18 cellular contexts compared by ENCODE assay signal in the genomic region with DNA sequence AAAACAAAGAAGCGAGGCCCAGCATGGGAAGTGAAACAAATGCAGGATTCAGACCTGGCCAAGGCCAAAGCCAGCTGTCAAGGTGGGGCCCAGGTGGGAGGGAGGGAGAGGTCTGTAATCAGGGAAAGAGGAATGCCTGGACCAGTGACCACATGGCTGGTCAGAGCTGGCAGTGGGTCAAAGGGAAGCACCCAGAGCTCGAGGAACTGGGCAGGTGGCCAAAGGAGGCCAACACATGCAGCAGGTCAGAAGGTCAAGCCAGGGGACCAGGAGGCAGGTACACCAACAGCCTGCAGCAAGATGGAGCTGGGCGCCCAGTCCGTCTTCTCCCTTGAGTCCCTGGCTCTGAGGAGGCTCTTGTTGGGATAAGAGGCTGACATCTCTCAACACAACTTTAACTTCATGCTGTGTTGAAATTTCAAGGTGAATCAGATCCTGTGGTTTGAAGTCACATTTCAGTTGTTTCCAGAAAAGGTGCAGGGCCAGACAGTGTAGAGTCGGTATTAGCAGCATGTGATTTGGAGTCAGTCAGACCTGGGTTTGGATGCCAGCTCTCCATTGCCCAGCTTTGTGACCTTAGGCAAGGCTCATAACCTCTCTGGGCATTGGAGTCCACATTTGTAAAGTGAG. TPM values are rescaled to one million over a fixed set of nuclear protein-coding genes. Genes with fewer than 3 reads are reported as not detected.
A peak's percentile ranks its signal among the peaks of the same experiment; 100 is the strongest.
DNase-seq lines count a peak whose midpoint lies in the region; ATAC-seq, FAIRE-seq and TF ChIP-seq lines count a peak whose summit lies in the region.
"Had no signal": no experiment of that assay in that cellular context is flagged by ENCODE, and none has a peak within 500 bp of the region (broad histone marks: within the 10 kb centered on the region; RNA-seq: fewer than 3 reads in every experiment).

No MANE protein-coding gene starts in this region.

- H3K4me1 ChIP-seq in kidney (ENCODE audit: control insufficient read depth in 1 of 2, insufficient read depth in 1 of 2, low read depth in 1 of 2, low read length in 2 of 2) (peaks cover 12 to 17% of the 10 kb centered on the region in 2 donors), transverse colon (peaks cover 0 to 18% (median 5%) of the 10 kb centered on the region in 4 donors)
- H3K4me1 ChIP-seq: upper lobe of left lung had no signal

- TF ChIP-seq CTCF in kidney (IDR thresholded peaks at IDR 0.05; ENCODE audit: borderline replicate concordance, extremely low read depth, insufficient read depth) (no peak), transverse colon (IDR thresholded peaks at IDR 0.05) (no peak)

- no peaks in the 10 kb centered on the region for H3K27me3 Mint-ChIP-seq in activated T-cell treated with anti-CD3 and anti-CD28 coated beads, Interleukin-2, amount 50 U/mL, for 24 hours
- H3K27me3 Mint-ChIP-seq in activated T-cell treated with anti-CD3 and anti-CD28 coated beads, Interleukin-2, amount 50 U/mL, for 4 hours (ENCODE audit: low read depth) = no peaks in the 10 kb centered on the region
- no peaks in the 10 kb centered on the region for H3K27me3 Mint-ChIP-seq in T-helper 17 cell
- H3K27me3 Mint-ChIP-seq: activated naive CD4-positive, alpha-beta T cell treated with anti-CD3 and anti-CD28 coated beads, Interleukin-2, amount 50 U/mL, for 24 hours; brain; stimulated activated memory B cell treated with anti-CD40 and anti-IgM and Interleukin-4, amounts not matched to agents 10 μg/mL and 1 μg/mL and 100 μg/mL, for 72 hours had no signal

- no peak for TF ChIP-seq EP300 in transverse colon (IDR thresholded peaks at IDR 0.05; ENCODE audit: low read depth)

- H3K36me3 Mint-ChIP-seq in activated T-cell treated with anti-CD3 and anti-CD28 coated beads, Interleukin-2, amount 50 U/mL, for 24 hours (ENCODE audit: low read depth) = peaks cover 86% of the 10 kb centered on the region
- peaks cover 42% of the 10 kb centered on the region for H3K36me3 Mint-ChIP-seq in activated T-cell treated with anti-CD3 and anti-CD28 coated beads, Interleukin-2, amount 50 U/mL, for 4 hours (ENCODE audit: insufficient read depth)
- H3K36me3 Mint-ChIP-seq in T-helper 17 cell (ENCODE audit: low read depth) = peaks cover 10% of the 10 kb centered on the region

- intact Hi-C loops in kidney (cut with DNase I) (no loop called here), transverse colon (cut with DNase I; ENCODE audit: low total_unique reads) (no loop called here)

- no peak overlapping the region for H3K4me3 Mint-ChIP-seq in activated T-cell treated with anti-CD3 and anti-CD28 coated beads, Interleukin-2, amount 50 U/mL, for 24 hours
- H3K4me3 Mint-ChIP-seq in activated T-cell treated with anti-CD3 and anti-CD28 coated beads, Interleukin-2, amount 50 U/mL, for 4 hours = no peak overlapping the region
- no peak overlapping the region for H3K4me3 Mint-ChIP-seq in T-helper 17 cell
- H3K4me3 Mint-ChIP-seq: activated naive CD4-positive, alpha-beta T cell treated with anti-CD3 and anti-CD28 coated beads, Interleukin-2, amount 50 U/mL, for 24 hours; brain; stimulated activated memory B cell treated with anti-CD40 and anti-IgM and Interleukin-4, amounts not matched to agents 10 μg/mL and 1 μg/mL and 100 μg/mL, for 72 hours had no signal

- no peaks in the 10 kb centered on the region for H3K9me3 Mint-ChIP-seq in activated T-cell treated with anti-CD3 and anti-CD28 coated beads, Interleukin-2, amount 50 U/mL, for 24 hours
- no peaks in the 10 kb centered on the region for H3K9me3 Mint-ChIP-seq in activated T-cell treated with anti-CD3 and anti-CD28 coated beads, Interleukin-2, amount 50 U/mL, for 4 hours
- H3K9me3 Mint-ChIP-seq: activated naive CD4-positive, alpha-beta T cell treated with anti-CD3 and anti-CD28 coated beads, Interleukin-2, amount 50 U/mL, for 24 hours; brain; stimulated activated memory B cell treated with anti-CD40 and anti-IgM and Interleukin-4, amounts not matched to agents 10 μg/mL and 1 μg/mL and 100 μg/mL, for 72 hours had no signal

- no peak overlapping the region for H3K9ac ChIP-seq in kidney (ENCODE audit: low read length in 2 of 2)

- H3K27me3 ChIP-seq in transverse colon = no peaks in the 10 kb centered on the region
- H3K27me3 ChIP-seq: upper lobe of left lung had no signal

- peaks cover 3% of the 10 kb centered on the region for H3K4me1 Mint-ChIP-seq in activated T-cell treated with anti-CD3 and anti-CD28 coated beads, Interleukin-2, amount 50 U/mL, for 24 hours (ENCODE audit: low read depth)
- no peaks in the 10 kb centered on the region for H3K4me1 Mint-ChIP-seq in activated T-cell treated with anti-CD3 and anti-CD28 coated beads, Interleukin-2, amount 50 U/mL, for 4 hours (ENCODE audit: low read depth)
- peaks cover 7% of the 10 kb centered on the region for H3K4me1 Mint-ChIP-seq in T-helper 17 cell
- H3K4me1 Mint-ChIP-seq: brain; stimulated activated memory B cell treated with anti-CD40 and anti-IgM and Interleukin-4, amounts not matched to agents 10 μg/mL and 1 μg/mL and 100 μg/mL, for 72 hours had no signal

- H3K9me3 ChIP-seq in T-helper 17 cell (ENCODE audit: control insufficient read depth, low read length, poor library complexity, severe bottlenecking) (no peaks in the 10 kb centered on the region), kidney (ENCODE audit: control insufficient read depth in 1 of 2, low read length in 2 of 2) (no peaks in the 10 kb centered on the region), transverse colon (no peaks in the 10 kb centered on the region)
- H3K9me3 ChIP-seq: upper lobe of left lung had no signal

- ATAC-seq in activated T-cell treated with anti-CD3 and anti-CD28 coated beads, Interleukin-2, amount 50 U/mL, for 4 hours = no peak
- ATAC-seq in T-helper 17 cell (no peak), GM18498 (IDR thresholded peaks at IDR 0.05; ENCODE audit: unreplicated experiment) (no peak)
- ATAC-seq: left cardiac atrium; stimulated activated memory B cell treated with anti-CD40 and anti-IgM and Interleukin-4, amounts not matched to agents 10 μg/mL and 1 μg/mL and 100 μg/mL, for 72 hours had no signal

- no peak overlapping the region for H3K4me3 ChIP-seq in kidney (ENCODE audit: low read length in 2 of 2)
- H3K4me3 ChIP-seq in transverse colon = no peak overlapping the region
- H3K4me3 ChIP-seq: upper lobe of left lung had no signal

- H3K27ac Mint-ChIP-seq in activated T-cell treated with anti-CD3 and anti-CD28 coated beads, Interleukin-2, amount 50 U/mL, for 24 hours = peak overlapping the region; percentile 13
- H3K27ac Mint-ChIP-seq in T-helper 17 cell = peak overlapping the region; percentile 70
- H3K27ac Mint-ChIP-seq: brain; stimulated activated memory B cell treated with anti-CD40 and anti-IgM and Interleukin-4, amounts not matched to agents 10 μg/mL and 1 μg/mL and 100 μg/mL, for 72 hours had no signal

- TF ChIP-seq POLR2A in transverse colon (IDR thresholded peaks at IDR 0.05) = no peak

- H3K36me3 ChIP-seq in kidney (ENCODE audit: control insufficient read depth in 1 of 2, insufficient read depth in 2 of 2, low read length in 2 of 2) (peaks cover 29 to 45% of the 10 kb centered on the region in 2 donors), transverse colon (peaks cover 0 to 44% (median 15%) of the 10 kb centered on the region in 4 donors)

- FAIRE-seq in kidney (lab: Jason Lieb, UNC) = no peak

- H3K27ac ChIP-seq in kidney (ENCODE audit: low read depth in 2 of 2, low read length in 2 of 2) (no peak overlapping the region), transverse colon (no peak overlapping the region)
- H3K27ac ChIP-seq: C4-2B, upper lobe of left lung had no signal

- no peak for DNase-seq in activated T-cell treated with anti-CD3 and anti-CD28 coated beads, Interleukin-2, amount 50 U/mL, for 24 hours
- no peak for DNase-seq in activated T-cell treated with anti-CD3 and anti-CD28 coated beads, Interleukin-2, amount 50 U/mL, for 4 hours
- DNase-seq in T-helper 17 cell (no peak), kidney (peak; percentile 88), transverse colon (peak; percentile 39), midbrain (lab: John Stamatoyannopoulos, UW) (no peak), activated gamma-delta T cell treated with Interleukin-2 at 50 U/mL for 16 hours (no peak)
- DNase-seq: activated CD4-positive, alpha-beta T cell treated with anti-CD3 and anti-CD28 coated beads for 4 hours; IMR-90; left cardiac atrium; NCI-H1105 treated with DMSO at 0.1 percent for 48 hours; NCI-H2171 treated with DMSO at 0.1 percent for 48 hours; upper lobe of left lung had no signal

- in situ Hi-C loops in transverse colon (cut with MboI; ENCODE audit: low pct_ligation_motif_present in 1 of 4, low pct_unique_long_range_greater_than_20kb in 1 of 4, low sequenced_read_pairs in 3 of 4) = loop anchor here in 1 of 4 donors (25.0 kb wide), 1 partner anchor 111 kb away; no protein-coding TSS in a partner anchor

- WGBS in transverse colon (ENCODE audit: low coverage in 1 of 2), 2 donors = 79 to 100% methylated on average over 1 to 5 of the region's 5 CpGs

RNA-seq across cellular contexts. Expression of a gene that starts 17.2 kb away (rescaled TPM):
- 10 to 100 TPM; 12.4 to 14.7 (median 13.0) TPM for total RNA-seq in activated T-cell treated with anti-CD3 and anti-CD28 coated beads, Interleukin-2, amount 50 U/mL, for 4 hours
- total RNA-seq in T-helper 17 cell (1 to 10 TPM; 8.8 to 9.0 TPM), kidney (9.1 TPM), transverse colon (10 to 100 TPM in 3 of 4 donors, 1 to 10 TPM in 1; 9.1 to 16.8 (median 14.8) TPM)
- 4.3 TPM for polyA plus RNA-seq in kidney (ENCODE audit: insufficient read depth, low read depth, low replicate concordance)

RNA-seq across cellular contexts. Expression of a gene that starts 33.5 kb away (rescaled TPM):
- total RNA-seq in activated T-cell treated with anti-CD3 and anti-CD28 coated beads, Interleukin-2, amount 50 U/mL, for 4 hours = 1 to 10 TPM; 1.3 to 3.4 (median 1.9) TPM
- not detected for total RNA-seq in T-helper 17 cell
- total RNA-seq in kidney = 50.3 TPM
- polyA plus RNA-seq in kidney (ENCODE audit: insufficient read depth, low read depth, low replicate concordance) = 13.5 TPM
- 100 to 1,000 TPM in 1 of 4 donors, 10 to 100 TPM in 3; 49.0 to 276 (median 74.3) TPM for total RNA-seq in transverse colon

RNA-seq across cellular contexts. Expression of a gene that starts 33.8 kb away (rescaled TPM):
- total RNA-seq in activated T-cell treated with anti-CD3 and anti-CD28 coated beads, Interleukin-2, amount 50 U/mL, for 4 hours = not detected
- not detected for total RNA-seq in T-helper 17 cell
- total RNA-seq in kidney = not detected
- polyA plus RNA-seq in kidney (ENCODE audit: insufficient read depth, low read depth, low replicate concordance) = not detected
- not detected for total RNA-seq in transverse colon
- total RNA-seq: IMR-90, left cardiac atrium had no signal
- polyA plus RNA-seq: IMR-90 had no signal

Comparison
In these comparisons a context has a peak if more than half of its experiments do, and no peak if none do; other contexts are left out.
1. DNase-seq: peak in kidney (single experiment) and transverse colon (single experiment); none in activated T-cell treated with anti-CD3 and anti-CD28 coated beads, Interleukin-2, amount 50 U/mL, for 24 hours (single experiment), activated T-cell treated with anti-CD3 and anti-CD28 coated beads, Interleukin-2, amount 50 U/mL, for 4 hours (single experiment), T-helper 17 cell (0 of 3), midbrain (single experiment) and activated gamma-delta T cell treated with Interleukin-2 at 50 U/mL for 16 hours (single experiment).
2. RNA of a gene that starts 33.5 kb away (total RNA-seq): 49.0 to 276 TPM in transverse colon and 50.3 TPM in kidney (single experiment); 1.3 to 3.4 TPM in activated T-cell treated with anti-CD3 and anti-CD28 coated beads, Interleukin-2, amount 50 U/mL, for 4 hours and not detected in T-helper 17 cell; every median in the first group is over 10 times any median in the second.